Comparison of ENCODE assay signal across 11 cellular contexts in the genomic region with DNA sequence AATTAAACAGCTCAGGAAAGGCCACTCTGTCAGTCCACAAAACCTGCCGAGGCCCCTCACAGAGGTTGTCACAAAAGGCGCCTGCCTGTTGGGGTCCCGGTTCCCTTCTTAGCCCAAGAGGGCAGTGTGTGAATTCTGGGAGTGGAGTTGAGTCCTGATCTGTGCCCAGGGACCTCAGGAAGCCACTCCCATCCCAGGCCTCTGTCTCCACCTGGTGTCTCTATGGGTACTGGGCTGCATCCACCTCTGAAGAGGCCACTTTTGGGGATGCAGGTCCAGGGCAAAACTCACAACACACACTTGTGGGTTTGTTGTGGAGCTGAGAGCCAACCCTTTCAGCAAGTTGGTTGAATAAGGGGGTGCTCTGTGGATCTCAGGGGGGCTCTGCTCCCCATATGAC.
DNase-seq lines count a peak whose midpoint lies in the region; ATAC-seq and TF ChIP-seq lines count a peak whose summit lies in the region.
"Had no signal": no experiment of that assay in that cellular context is flagged by ENCODE, and none has a peak within 500 bp of the region (broad histone marks: within the 10 kb centered on the region; RNA-seq: fewer than 3 reads in every experiment).

No MANE protein-coding gene starts in this region.

- DNase-seq in NCI-H1694 treated with DMSO at 0.1 percent for 48 hours (lab: John Stamatoyannopoulos, UW) (peak; percentile 9), NCI-H1694 (lab: John Stamatoyannopoulos, UW) (no peak), fibroblast of pulmonary artery (ENCODE audit: low read depth) (no peak), thoracic aorta (ENCODE audit: low spot score) (no peak), cortex of kidney (lab: John Stamatoyannopoulos, UW) (no peak)
- no peak for DNase-seq in activated CD4-positive, alpha-beta T cell treated with anti-CD3 and anti-CD28 coated beads for 4 hours
- DNase-seq: MV-4-11, occipital lobe, T-helper 2 cell had no signal

- TF ChIP-seq CTCF in fibroblast of pulmonary artery (IDR thresholded peaks at IDR 0.05; ENCODE audit: low read length, missing control alignments) (peak; percentile 31), thoracic aorta (IDR thresholded peaks at IDR 0.05) (no peak)

- peak overlapping the region; percentile 20 to 90 for H3K27ac ChIP-seq in thoracic aorta

- ATAC-seq in SK-N-SH treated with all-trans-retinoic acid at 6 μM for 48 hours (peak; percentile 43), thoracic aorta (ENCODE audit: insufficient number of reproducible peaks, low FRiP score, low read depth) (no peak), GM18861 (IDR thresholded peaks at IDR 0.05; ENCODE audit: unreplicated experiment) (no peak)

- H3K9me3 ChIP-seq in thoracic aorta = no peaks in the 10 kb centered on the region

- H3K4me1 ChIP-seq in thoracic aorta (ENCODE audit: control insufficient read depth in 1 of 2, low read depth in 2 of 2) = peaks cover 57 to 92% of the 10 kb centered on the region in 2 donors

- H3K36me3 ChIP-seq in thoracic aorta = no peaks in the 10 kb centered on the region

- no peaks in the 10 kb centered on the region for H3K27me3 ChIP-seq in thoracic aorta (replicated peaks; ENCODE audit: insufficient read depth)

- H3K4me3 ChIP-seq in fibroblast of pulmonary artery (replicated peaks; ENCODE audit: low read depth, low read length) = no peak overlapping the region
- H3K4me3 ChIP-seq in thoracic aorta = no peak overlapping the region

TF ChIP-seq in SK-N-SH treated with all-trans-retinoic acid at 6 μM for 48 hours, 23 proteins besides CTCF, POLR2A, EP300 and RAD21:
- TF ChIP-seq TOX (CRISPR knock-in tag; IDR thresholded peaks at IDR 0.05; ENCODE audit: borderline replicate concordance) (no peak), ZFP3 (CRISPR knock-in tag; IDR thresholded peaks at IDR 0.05) (no peak), SNAI2 (CRISPR knock-in tag; IDR thresholded peaks at IDR 0.05) (no peak), OSR1 (CRISPR knock-in tag; IDR thresholded peaks at IDR 0.05) (no peak), ZC3H10 (CRISPR knock-in tag; IDR thresholded peaks at IDR 0.05) (no peak), RARB (CRISPR knock-in tag; IDR thresholded peaks at IDR 0.05) (no peak), ZNF565 (CRISPR knock-in tag; conservative IDR thresholded peaks at IDR 0.05; ENCODE audit: low read depth) (no peak), POU6F1 (CRISPR knock-in tag; IDR thresholded peaks at IDR 0.05; ENCODE audit: borderline replicate concordance, low read depth) (no peak)
- TF ChIP-seq, protein P1, sequence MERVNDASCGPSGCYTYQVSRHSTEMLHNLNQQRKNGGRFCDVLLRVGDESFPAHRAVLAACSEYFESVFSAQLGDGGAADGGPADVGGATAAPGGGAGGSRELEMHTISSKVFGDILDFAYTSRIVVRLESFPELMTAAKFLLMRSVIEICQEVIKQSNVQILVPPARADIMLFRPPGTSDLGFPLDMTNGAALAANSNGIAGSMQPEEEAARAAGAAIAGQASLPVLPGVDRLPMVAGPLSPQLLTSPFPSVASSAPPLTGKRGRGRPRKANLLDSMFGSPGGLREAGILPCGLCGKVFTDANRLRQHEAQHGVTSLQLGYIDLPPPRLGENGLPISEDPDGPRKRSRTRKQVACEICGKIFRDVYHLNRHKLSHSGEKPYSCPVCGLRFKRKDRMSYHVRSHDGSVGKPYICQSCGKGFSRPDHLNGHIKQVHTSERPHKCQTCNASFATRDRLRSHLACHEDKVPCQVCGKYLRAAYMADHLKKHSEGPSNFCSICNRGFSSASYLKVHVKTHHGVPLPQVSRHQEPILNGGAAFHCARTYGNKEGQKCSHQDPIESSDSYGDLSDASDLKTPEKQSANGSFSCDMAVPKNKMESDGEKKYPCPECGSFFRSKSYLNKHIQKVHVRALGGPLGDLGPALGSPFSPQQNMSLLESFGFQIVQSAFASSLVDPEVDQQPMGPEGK (CRISPR knock-in tag; IDR thresholded peaks at IDR 0.05; ENCODE audit: borderline replicate concordance) = no peak
